In the genomic region with DNA sequence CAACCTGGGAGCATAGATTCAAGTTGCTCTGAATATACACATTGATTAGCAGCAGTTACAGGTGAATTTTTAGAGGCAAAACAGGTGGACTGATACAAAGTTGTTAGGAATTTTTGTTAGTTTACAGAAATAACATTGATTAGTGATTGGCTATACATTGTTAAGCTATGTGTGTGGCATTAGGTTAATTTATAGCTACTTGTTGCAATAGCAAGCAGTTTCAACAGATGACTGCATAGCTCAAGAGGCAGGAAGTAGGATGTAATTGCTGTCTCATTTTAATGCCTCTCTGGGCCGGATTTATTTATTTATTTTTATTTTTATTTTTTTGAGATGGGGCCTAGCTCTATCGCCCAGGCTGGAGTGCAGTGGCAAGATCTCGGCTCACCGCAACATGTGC, we compare ENCODE assay signal across 1 cellular context.
TF ChIP-seq lines count a peak whose summit lies in the region.

No MANE protein-coding gene starts in this region.

TF ChIP-seq in HepG2, 621 proteins besides CTCF, POLR2A, EP300 and RAD21 (continued from another document):
- TF ChIP-seq, protein P1, sequence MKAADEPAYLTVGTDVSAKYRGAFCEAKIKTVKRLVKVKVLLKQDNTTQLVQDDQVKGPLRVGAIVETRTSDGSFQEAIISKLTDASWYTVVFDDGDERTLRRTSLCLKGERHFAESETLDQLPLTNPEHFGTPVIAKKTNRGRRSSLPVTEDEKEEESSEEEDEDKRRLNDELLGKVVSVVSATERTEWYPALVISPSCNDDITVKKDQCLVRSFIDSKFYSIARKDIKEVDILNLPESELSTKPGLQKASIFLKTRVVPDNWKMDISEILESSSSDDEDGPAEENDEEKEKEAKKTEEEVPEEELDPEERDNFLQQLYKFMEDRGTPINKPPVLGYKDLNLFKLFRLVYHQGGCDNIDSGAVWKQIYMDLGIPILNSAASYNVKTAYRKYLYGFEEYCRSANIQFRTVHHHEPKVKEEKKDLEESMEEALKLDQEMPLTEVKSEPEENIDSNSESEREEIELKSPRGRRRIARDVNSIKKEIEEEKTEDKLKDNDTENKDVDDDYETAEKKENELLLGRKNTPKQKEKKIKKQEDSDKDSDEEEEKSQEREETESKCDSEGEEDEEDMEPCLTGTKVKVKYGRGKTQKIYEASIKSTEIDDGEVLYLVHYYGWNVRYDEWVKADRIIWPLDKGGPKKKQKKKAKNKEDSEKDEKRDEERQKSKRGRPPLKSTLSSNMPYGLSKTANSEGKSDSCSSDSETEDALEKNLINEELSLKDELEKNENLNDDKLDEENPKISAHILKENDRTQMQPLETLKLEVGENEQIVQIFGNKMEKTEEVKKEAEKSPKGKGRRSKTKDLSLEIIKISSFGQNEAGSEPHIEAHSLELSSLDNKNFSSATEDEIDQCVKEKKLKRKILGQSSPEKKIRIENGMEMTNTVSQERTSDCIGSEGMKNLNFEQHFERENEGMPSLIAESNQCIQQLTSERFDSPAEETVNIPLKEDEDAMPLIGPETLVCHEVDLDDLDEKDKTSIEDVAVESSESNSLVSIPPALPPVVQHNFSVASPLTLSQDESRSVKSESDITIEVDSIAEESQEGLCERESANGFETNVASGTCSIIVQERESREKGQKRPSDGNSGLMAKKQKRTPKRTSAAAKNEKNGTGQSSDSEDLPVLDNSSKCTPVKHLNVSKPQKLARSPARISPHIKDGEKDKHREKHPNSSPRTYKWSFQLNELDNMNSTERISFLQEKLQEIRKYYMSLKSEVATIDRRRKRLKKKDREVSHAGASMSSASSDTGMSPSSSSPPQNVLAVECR (CRISPR knock-in tag; IDR thresholded peaks at IDR 0.05; ENCODE audit: borderline replicate concordance): no peak
- TF ChIP-seq PCBP2 (optimal IDR thresholded peaks at IDR 0.05; ENCODE audit: low read depth, low read length, poor library complexity, severe bottlenecking) (no peak), JUND (CRISPR knock-in tag; IDR thresholded peaks at IDR 0.05) (no peak), ZNF546 (CRISPR knock-in tag; conservative IDR thresholded peaks at IDR 0.05) (no peak), SUZ12 (IDR thresholded peaks at IDR 0.05; ENCODE audit: low read depth, low read length) (no peak)
- TF ChIP-seq, protein P2, sequence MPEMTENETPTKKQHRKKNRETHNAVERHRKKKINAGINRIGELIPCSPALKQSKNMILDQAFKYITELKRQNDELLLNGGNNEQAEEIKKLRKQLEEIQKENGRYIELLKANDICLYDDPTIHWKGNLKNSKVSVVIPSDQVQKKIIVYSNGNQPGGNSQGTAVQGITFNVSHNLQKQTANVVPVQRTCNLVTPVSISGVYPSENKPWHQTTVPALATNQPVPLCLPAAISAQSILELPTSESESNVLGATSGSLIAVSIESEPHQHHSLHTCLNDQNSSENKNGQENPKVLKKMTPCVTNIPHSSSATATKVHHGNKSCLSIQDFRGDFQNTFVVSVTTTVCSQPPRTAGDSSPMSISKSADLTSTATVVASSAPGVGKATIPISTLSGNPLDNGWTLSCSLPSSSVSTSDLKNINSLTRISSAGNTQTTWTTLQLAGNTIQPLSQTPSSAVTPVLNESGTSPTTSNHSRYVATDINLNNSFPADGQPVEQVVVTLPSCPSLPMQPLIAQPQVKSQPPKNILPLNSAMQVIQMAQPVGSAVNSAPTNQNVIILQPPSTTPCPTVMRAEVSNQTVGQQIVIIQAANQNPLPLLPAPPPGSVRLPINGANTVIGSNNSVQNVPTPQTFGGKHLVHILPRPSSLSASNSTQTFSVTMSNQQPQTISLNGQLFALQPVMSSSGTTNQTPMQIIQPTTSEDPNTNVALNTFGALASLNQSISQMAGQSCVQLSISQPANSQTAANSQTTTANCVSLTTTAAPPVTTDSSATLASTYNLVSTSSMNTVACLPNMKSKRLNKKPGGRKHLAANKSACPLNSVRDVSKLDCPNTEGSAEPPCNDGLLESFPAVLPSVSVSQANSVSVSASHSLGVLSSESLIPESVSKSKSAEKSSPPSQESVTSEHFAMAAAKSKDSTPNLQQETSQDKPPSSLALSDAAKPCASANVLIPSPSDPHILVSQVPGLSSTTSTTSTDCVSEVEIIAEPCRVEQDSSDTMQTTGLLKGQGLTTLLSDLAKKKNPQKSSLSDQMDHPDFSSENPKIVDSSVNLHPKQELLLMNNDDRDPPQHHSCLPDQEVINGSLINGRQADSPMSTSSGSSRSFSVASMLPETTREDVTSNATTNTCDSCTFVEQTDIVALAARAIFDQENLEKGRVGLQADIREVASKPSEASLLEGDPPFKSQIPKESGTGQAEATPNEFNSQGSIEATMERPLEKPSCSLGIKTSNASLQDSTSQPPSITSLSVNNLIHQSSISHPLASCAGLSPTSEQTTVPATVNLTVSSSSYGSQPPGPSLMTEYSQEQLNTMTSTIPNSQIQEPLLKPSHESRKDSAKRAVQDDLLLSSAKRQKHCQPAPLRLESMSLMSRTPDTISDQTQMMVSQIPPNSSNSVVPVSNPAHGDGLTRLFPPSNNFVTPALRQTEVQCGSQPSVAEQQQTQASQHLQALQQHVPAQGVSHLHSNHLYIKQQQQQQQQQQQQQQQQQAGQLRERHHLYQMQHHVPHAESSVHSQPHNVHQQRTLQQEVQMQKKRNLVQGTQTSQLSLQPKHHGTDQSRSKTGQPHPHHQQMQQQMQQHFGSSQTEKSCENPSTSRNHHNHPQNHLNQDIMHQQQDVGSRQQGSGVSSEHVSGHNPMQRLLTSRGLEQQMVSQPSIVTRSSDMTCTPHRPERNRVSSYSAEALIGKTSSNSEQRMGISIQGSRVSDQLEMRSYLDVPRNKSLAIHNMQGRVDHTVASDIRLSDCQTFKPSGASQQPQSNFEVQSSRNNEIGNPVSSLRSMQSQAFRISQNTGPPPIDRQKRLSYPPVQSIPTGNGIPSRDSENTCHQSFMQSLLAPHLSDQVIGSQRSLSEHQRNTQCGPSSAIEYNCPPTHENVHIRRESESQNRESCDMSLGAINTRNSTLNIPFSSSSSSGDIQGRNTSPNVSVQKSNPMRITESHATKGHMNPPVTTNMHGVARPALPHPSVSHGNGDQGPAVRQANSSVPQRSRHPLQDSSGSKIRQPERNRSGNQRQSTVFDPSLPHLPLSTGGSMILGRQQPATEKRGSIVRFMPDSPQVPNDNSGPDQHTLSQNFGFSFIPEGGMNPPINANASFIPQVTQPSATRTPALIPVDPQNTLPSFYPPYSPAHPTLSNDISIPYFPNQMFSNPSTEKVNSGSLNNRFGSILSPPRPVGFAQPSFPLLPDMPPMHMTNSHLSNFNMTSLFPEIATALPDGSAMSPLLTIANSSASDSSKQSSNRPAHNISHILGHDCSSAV (CRISPR knock-in tag; IDR thresholded peaks at IDR 0.05; ENCODE audit: borderline replicate concordance): no peak
TF ChIP-seq in HepG2: peak in this region for 0.
